Comparison of ENCODE assay signal across 22 cellular contexts in genomic region chr11:119835804-119836203, GRCh38.
"Had no signal": no experiment of that assay in that cellular context is flagged by ENCODE, and none has a peak within 500 bp of the region (broad histone marks: within the 10 kb centered on the region; RNA-seq: fewer than 3 reads in every experiment).

No MANE protein-coding gene starts in this region.

- DNase-seq: activated CD4-positive, alpha-beta T cell treated with anti-CD3 and anti-CD28 coated beads for 4 hours; activated CD4-positive, CD25-positive, alpha-beta regulatory T cell; activated effector memory CD4-positive, alpha-beta T cell treated with anti-CD3 and anti-CD28 coated beads, Interleukin-2, amount 50 U/mL, for 16 hours; activated naive CD4-positive, alpha-beta T cell treated with anti-CD3 and anti-CD28 coated beads, Interleukin-2, amount 10 ng/mL, durations not matched to agents 7 days and 5 days; activated naive CD8-positive, alpha-beta T cell treated with anti-CD3 and anti-CD28 coated beads, Interleukin-2, amount 10 ng/mL, durations not matched to agents 7 days and 5 days; activated T-cell treated with anti-CD3 and anti-CD28 coated beads for 4 hours; aorta; caudate nucleus; MG63; NCI-H1105; NCI-H1436; NCI-H1694 treated with DMSO at 0.1 percent for 48 hours; NCI-H2081; NCI-H510A treated with DMSO at 0.1 percent for 48 hours; NCI-H69; NK-92 treated with Interleukin-12 subunit alpha and Interleukin-12 subunit beta, amount 100 ng/mL, for 24 hours; OCI-M1; RPMI8226; T-cell; T-helper 2 cell had no signal

- H3K4me3 Mint-ChIP-seq: activated naive CD4-positive, alpha-beta T cell treated with anti-CD3 and anti-CD28 coated beads, Interleukin-2, amount 10 ng/mL, durations not matched to agents 7 days and 5 days; activated naive CD8-positive, alpha-beta T cell treated with anti-CD3 and anti-CD28 coated beads, Interleukin-2, amount 10 ng/mL, durations not matched to agents 7 days and 5 days; T-cell had no signal

- ATAC-seq: Panc1, Right ventricle myocardium inferior, T-cell had no signal

- H3K36me3 Mint-ChIP-seq: activated naive CD4-positive, alpha-beta T cell treated with anti-CD3 and anti-CD28 coated beads, Interleukin-2, amount 10 ng/mL, durations not matched to agents 7 days and 5 days; activated naive CD8-positive, alpha-beta T cell treated with anti-CD3 and anti-CD28 coated beads, Interleukin-2, amount 10 ng/mL, durations not matched to agents 7 days and 5 days; T-cell had no signal

- H3K4me1 Mint-ChIP-seq: activated naive CD4-positive, alpha-beta T cell treated with anti-CD3 and anti-CD28 coated beads, Interleukin-2, amount 10 ng/mL, durations not matched to agents 7 days and 5 days; activated naive CD8-positive, alpha-beta T cell treated with anti-CD3 and anti-CD28 coated beads, Interleukin-2, amount 10 ng/mL, durations not matched to agents 7 days and 5 days; T-cell had no signal

- H3K9me3 Mint-ChIP-seq: activated naive CD4-positive, alpha-beta T cell treated with anti-CD3 and anti-CD28 coated beads, Interleukin-2, amount 10 ng/mL, durations not matched to agents 7 days and 5 days; activated naive CD8-positive, alpha-beta T cell treated with anti-CD3 and anti-CD28 coated beads, Interleukin-2, amount 10 ng/mL, durations not matched to agents 7 days and 5 days; T-cell had no signal

- H3K27ac Mint-ChIP-seq: activated naive CD4-positive, alpha-beta T cell treated with anti-CD3 and anti-CD28 coated beads, Interleukin-2, amount 10 ng/mL, durations not matched to agents 7 days and 5 days; activated naive CD8-positive, alpha-beta T cell treated with anti-CD3 and anti-CD28 coated beads, Interleukin-2, amount 10 ng/mL, durations not matched to agents 7 days and 5 days; T-cell had no signal
